Comparison of ENCODE assay signal across 8 cellular contexts in genomic region chr1:36149237-36149972, GRCh38. TPM values are rescaled to one million over a fixed set of nuclear protein-coding genes. Genes with fewer than 3 reads are reported as not detected.
DNase-seq lines count a peak whose midpoint lies in the region; ATAC-seq, FAIRE-seq and TF ChIP-seq lines count a peak whose summit lies in the region.

Gene TRAPPC3, minus strand, starts transcription at chr1:36149486. Its CDS starts 108 bp downstream, at chr1:36149378.

- POLR2A ChIA-PET in IMR-90 (lab: Charles Lee; ENCODE audit: unreplicated experiment) (interaction anchor here (0.6 to 1.6 kb wide), 5 partner anchors 12 to 242 kb away, joined by 3 to 9 read pairs (median 5); no protein-coding TSS in a partner anchor), OCI-LY7 (lab: Charles Lee) (interaction anchor here (1.0 to 1.9 kb wide), 7 partner anchors 12 to 136 kb away, joined by 3 to 13 read pairs (median 5); partner anchors contain the start of gene THRAP3), endothelial cell of umbilical vein (lab: Charles Lee) (interaction anchor here (0.6 to 3.8 kb wide), 8 partner anchors 11 to 280 kb away, joined by 3 to 19 read pairs (median 6); no protein-coding TSS in a partner anchor)

- peak; percentile 97 for TF ChIP-seq RAD21 in IMR-90 (IDR thresholded peaks at IDR 0.05; ENCODE audit: low read length)

- peak within 1 kb of the TSS; percentile 97 for H4K91ac ChIP-seq in IMR-90 (ENCODE audit: insufficient read depth, low read depth, low read length)

- peak within 1 kb of the TSS; percentile 99 for H2AK9ac ChIP-seq in IMR-90 (replicated peaks; ENCODE audit: low read depth, low read length, poor library complexity)

- H3K9me2 ChIP-seq in OCI-LY7 (ENCODE audit: insufficient read depth, low read length): no peaks in the 10 kb centered on the region

- H2BK20ac ChIP-seq in IMR-90 (ENCODE audit: low read depth, low read length): peak within 1 kb of the TSS; percentile 71

- ATAC-seq in GM21528 (IDR thresholded peaks at IDR 0.05; ENCODE audit: low FRiP score, unreplicated experiment) (peak; percentile 88), IMR-90 (ENCODE audit: low read depth) (peak; percentile 90)

- peak within 1 kb of the TSS; percentile 99 for H2AK5ac ChIP-seq in IMR-90 (ENCODE audit: low read depth, low read length)

- H3K9me1 ChIP-seq in IMR-90 (ENCODE audit: insufficient read depth, low read length) (peaks cover 16% of the 10 kb centered on the region), endothelial cell of umbilical vein (replicated peaks; ENCODE audit: control insufficient read depth, extremely low read depth, insufficient read depth, low read length) (no peaks in the 10 kb centered on the region)

- H3K4me3 ChIP-seq in IMR-90 (ENCODE audit: insufficient read depth, low read depth, low read length) (peak within 1 kb of the TSS; percentile 67), OCI-LY7 (ENCODE audit: low read depth, low read length, poor library complexity, severe bottlenecking) (peak within 1 kb of the TSS; percentile 97), endothelial cell of umbilical vein (replicated peaks in 1 of 3; ENCODE audit: insufficient read depth in 1 of 3, low read depth in 1 of 3, low read length in 3 of 3) (peak within 1 kb of the TSS; percentile 46 to 84 (median 71))

- H2BK120ac ChIP-seq in IMR-90 (ENCODE audit: low read depth, low read length): peak within 1 kb of the TSS; percentile 88

- peaks cover 8% of the 10 kb centered on the region; the same call in 1 of the 2 replicates for H4K20me1 ChIP-seq in IMR-90 (ENCODE audit: insufficient read depth, low read length)
- H4K20me1 ChIP-seq in OCI-LY7 (ENCODE audit: insufficient read depth, low read length): no peaks in the 10 kb centered on the region
- no peaks in the 10 kb centered on the region for H4K20me1 ChIP-seq in endothelial cell of umbilical vein (replicated peaks; ENCODE audit: control insufficient read depth, extremely low read depth, insufficient read depth, low read length)

- CTCF ChIA-PET in IMR-90 (lab: Yijun Ruan, JAX) (interaction anchor here (0.6 to 2.6 kb wide), 28 partner anchors 9 to 239 kb away, joined by 3 to 31 read pairs (median 4); partner anchors contain the start of gene THRAP3), OCI-LY7 (lab: Charles Lee; ENCODE audit: unreplicated experiment) (interaction anchor here (0.8 to 1.9 kb wide), 5 partner anchors 12 to 151 kb away, joined by 3 to 16 read pairs (median 5); no protein-coding TSS in a partner anchor), endothelial cell of umbilical vein (lab: Charles Lee) (interaction anchor here (0.7 to 9.3 kb wide), 31 partner anchors 11 to 273 kb away, joined by 3 to 201 read pairs (median 5); partner anchors contain the start of gene THRAP3)

- H3K27me3 ChIP-seq in IMR-90 (ENCODE audit: control insufficient read depth, insufficient read depth, low read length): no peaks in the 10 kb centered on the region
- H3K27me3 ChIP-seq in endothelial cell of umbilical vein (ENCODE audit: control insufficient read depth in 2 of 2, insufficient read depth in 2 of 2, low read length in 2 of 2): no peaks in the 10 kb centered on the region

- DNase-seq in DMS153 treated with DMSO at 0.1 percent for 48 hours (lab: John Stamatoyannopoulos, UW; ENCODE audit: unreplicated experiment) (peak; percentile 100), IMR-90 (peak; percentile 100), OCI-LY7 (ENCODE audit: low spot score) (peak; percentile 100), activated T-cell treated with anti-CD3 and anti-CD28 coated beads for 1 hour (ENCODE audit: low read depth) (peak; percentile 98), endothelial cell of umbilical vein (ENCODE audit: low read depth, low spot score) (peak; percentile 100), middle frontal gyrus (ENCODE audit: extremely low spot score, low spot score) (peak; percentile 100)
- DNase-seq in stimulated activated CD8-positive, alpha-beta memory T cell treated with anti-CD3 and anti-CD28 coated beads, Interleukin-2, amount 100 ng/mL, for 48 hours (ENCODE audit: low read depth in 2 of 2): peak; percentile 100

- peak within 1 kb of the TSS; percentile 96 for H3K4me2 ChIP-seq in IMR-90 (ENCODE audit: low read depth, low read length)
- H3K4me2 ChIP-seq in OCI-LY7 (ENCODE audit: low read length): peak within 1 kb of the TSS; percentile 93
- H3K4me2 ChIP-seq in endothelial cell of umbilical vein (ENCODE audit: insufficient read depth, low read length): peak within 1 kb of the TSS; percentile 90

- in situ Hi-C loops in IMR-90 (cut with MboI; ENCODE audit: low sequenced_read_pairs): no loop called here

- H3K56ac ChIP-seq in IMR-90 (ENCODE audit: extremely low read depth, insufficient read depth, low read length): peak within 1 kb of the TSS; percentile 95

- peak within 1 kb of the TSS; percentile 97 for H3K14ac ChIP-seq in IMR-90 (replicated peaks; ENCODE audit: low read depth, low read length)

- H3K18ac ChIP-seq in IMR-90 (ENCODE audit: low read depth, low read length): peak within 1 kb of the TSS; percentile 62

- peak; percentile 99 for TF ChIP-seq CTCF in IMR-90 (conservative IDR thresholded peaks at IDR 0.05; ENCODE audit: low read depth, low read length)
- peak; percentile 98 for TF ChIP-seq CTCF in OCI-LY7 (conservative IDR thresholded peaks at IDR 0.05; ENCODE audit: low read length)
- peak; percentile 99 for TF ChIP-seq CTCF in endothelial cell of umbilical vein (IDR thresholded peaks at IDR 0.05; ENCODE audit: extremely low read depth in 1 of 2, insufficient read depth in 1 of 2, low read depth in 1 of 2, low read length in 2 of 2)

- TF ChIP-seq POLR2A in IMR-90 (IDR thresholded peaks at IDR 0.05; ENCODE audit: low read depth, low read length): peak; percentile 80
- peak; percentile 89 for TF ChIP-seq POLR2A in endothelial cell of umbilical vein (IDR thresholded peaks at IDR 0.05; ENCODE audit: low read depth, low read length)

- dilution Hi-C loops in IMR-90 (cut with HindIII; ENCODE audit: low sequenced_read_pairs, unreplicated experiment): no loop called here
- dilution Hi-C loops in endothelial cell of umbilical vein (cut with MboI; ENCODE audit: extremely low pct_ligation_motif_present, low sequenced_read_pairs): no loop called here

- no peaks in the 10 kb centered on the region for H3K9me3 ChIP-seq in IMR-90 (ENCODE audit: control insufficient read depth, insufficient read depth, low read length)
- peaks cover 15% of the 10 kb centered on the region; the same call in 1 of the 2 replicates for H3K9me3 ChIP-seq in OCI-LY7 (ENCODE audit: low read length)
- no peaks in the 10 kb centered on the region for H3K9me3 ChIP-seq in endothelial cell of umbilical vein (replicated peaks; ENCODE audit: control insufficient read depth, insufficient read depth, low read length)

- peak within 1 kb of the TSS; percentile 87 to 96 for H4K8ac ChIP-seq in IMR-90 (ENCODE audit: low read depth in 2 of 2, low read length in 2 of 2)

- H3K36me3 ChIP-seq in IMR-90 (ENCODE audit: control insufficient read depth, insufficient read depth, low read length) (peaks cover 2% of the 10 kb centered on the region; the same call in 1 of the 2 replicates), OCI-LY7 (ENCODE audit: insufficient read depth, low read length) (peaks cover 20% of the 10 kb centered on the region), endothelial cell of umbilical vein (ENCODE audit: control insufficient read depth in 2 of 2, extremely low read depth in 1 of 2, insufficient read depth in 2 of 2, low read length in 2 of 2) (no peaks in the 10 kb centered on the region)

- H3K23ac ChIP-seq in IMR-90 (ENCODE audit: low read depth, low read length): peak within 1 kb of the TSS; percentile 86

- H2BK5ac ChIP-seq in IMR-90 (ENCODE audit: low read depth, low read length, poor library complexity, severe bottlenecking): peak within 1 kb of the TSS; percentile 99

- H3K27ac ChIP-seq in IMR-90 (ENCODE audit: insufficient read depth, low read length) (peak within 1 kb of the TSS; percentile 97), OCI-LY7 (ENCODE audit: low read depth, low read length, poor library complexity, severe bottlenecking) (peak within 1 kb of the TSS; percentile 49), endothelial cell of umbilical vein (ENCODE audit: insufficient read depth, low read depth, low read length) (peak within 1 kb of the TSS; percentile 98)

- H2BK15ac ChIP-seq in IMR-90 (ENCODE audit: low read depth, low read length): peak within 1 kb of the TSS; percentile 87

- H3K79me2 ChIP-seq in OCI-LY7 (ENCODE audit: insufficient read depth, low read depth, low read length) (peaks cover 24% of the 10 kb centered on the region; the same call in 1 of the 2 replicates), endothelial cell of umbilical vein (ENCODE audit: control insufficient read depth, insufficient read depth, low read length) (peaks cover 35% of the 10 kb centered on the region)

- H4K5ac ChIP-seq in IMR-90 (ENCODE audit: low read depth, low read length): peak within 1 kb of the TSS; percentile 70

- peaks cover 17% of the 10 kb centered on the region for H3K4me1 ChIP-seq in IMR-90 (ENCODE audit: control insufficient read depth, insufficient read depth, low read length)
- peaks cover 54% of the 10 kb centered on the region for H3K4me1 ChIP-seq in OCI-LY7 (ENCODE audit: insufficient read depth, low read length, poor library complexity, severe bottlenecking)
- H3K4me1 ChIP-seq in endothelial cell of umbilical vein (ENCODE audit: control insufficient read depth, extremely low read depth, insufficient read depth, low read length): peaks cover 31% of the 10 kb centered on the region

- 0% methylated on average over 43 of the region's 62 CpGs; no CpG with 5 or more reads in 1 of the 2 experiments for WGBS in IMR-90 (ENCODE audit: extremely low coverage in 2 of 2, insufficient read length in 1 of 2), 2 experiments

- peaks cover 13 to 50% of the 10 kb centered on the region in 2 experiments; a peak in 3 of 4 replicates for H3K79me1 ChIP-seq in IMR-90 (ENCODE audit: low read depth in 1 of 2, low read length in 2 of 2)

- H3K4ac ChIP-seq in IMR-90 (ENCODE audit: low read depth, low read length): peak within 1 kb of the TSS; percentile 98

- intact Hi-C loops in IMR-90 (cut with micrococcal nuclease): loop anchor here (1.0 to 2.0 kb wide), 5 partner anchors 39 to 271 kb away; partner anchors contain the start of gene THRAP3
- intact Hi-C loops in OCI-LY7 (cut with micrococcal nuclease; ENCODE audit: unreplicated experiment): loop anchor here (1.0 to 5.0 kb wide), 7 partner anchors 39 to 271 kb away; partner anchors contain the start of genes SH3D21 and THRAP3
- intact Hi-C loops in endothelial cell of umbilical vein (cut with micrococcal nuclease): loop anchor here (1.0 to 5.0 kb wide), 14 partner anchors 8 to 271 kb away; partner anchors contain the start of genes EVA1B and THRAP3

- H2AFZ ChIP-seq in IMR-90 (replicated peaks; ENCODE audit: low read length, poor library complexity): peak within 1 kb of the TSS; percentile 96
- H2AFZ ChIP-seq in OCI-LY7 (ENCODE audit: low read length): peak within 1 kb of the TSS; percentile 72
- H2AFZ ChIP-seq in endothelial cell of umbilical vein (ENCODE audit: low read depth, low read length): peak within 1 kb of the TSS; percentile 72

- FAIRE-seq in endothelial cell of umbilical vein (lab: Jason Lieb, UNC): peak; percentile 98

- H3K9ac ChIP-seq in IMR-90 (ENCODE audit: low read depth, low read length): peak within 1 kb of the TSS; percentile 74
- peak within 1 kb of the TSS; percentile 83 for H3K9ac ChIP-seq in endothelial cell of umbilical vein (replicated peaks; ENCODE audit: extremely low read depth, insufficient read depth, low read length)

- BruUV-seq in IMR-90 (replicated peaks; lab: Mats Ljungman, UMichigan) (no TSS peak), OCI-LY7 (replicated peaks; lab: Mats Ljungman, UMichigan) (no TSS peak), endothelial cell of umbilical vein (replicated peaks; lab: Mats Ljungman, UMichigan) (no TSS peak)

RNA-seq across cellular contexts. Expression of gene TRAPPC3, which starts in this region (rescaled TPM):
- total RNA-seq in IMR-90 (2012; rRNA removed) (76.0 and 101 TPM in 2 replicates), OCI-LY7 (2022) (55.4 and 60.4 TPM in 2 replicates), endothelial cell of umbilical vein (87.7 and 93.4 TPM in 2 replicates)
- polyA plus RNA-seq in IMR-90 (2012; rRNA removed) (63.5 and 77.8 TPM in 2 replicates), endothelial cell of umbilical vein (89.3 and 125 TPM in 2 replicates)
- polyA plus RNA-seq in IMR-90 (2012; cell fraction: cytosol; rRNA removed): 67.3 and 70.8 TPM in 2 replicates
- polyA plus RNA-seq in IMR-90 (2012; cell fraction: nucleus; rRNA removed; ENCODE audit: low replicate concordance): 31.1 and 62.4 TPM in 2 replicates
- 50.3 and 71.0 TPM in 2 replicates for total RNA-seq in OCI-LY7 (2014; rRNA removed; shearing (Covaris generic))
- 108 and 132 TPM in 2 replicates for polyA plus RNA-seq in endothelial cell of umbilical vein (2011; cell fraction: cytosol; rRNA removed)
- 63.6 and 73.8 TPM in 2 replicates for polyA plus RNA-seq in endothelial cell of umbilical vein (2011; cell fraction: nucleus; rRNA removed)
- 92.2 and 107 TPM in 2 replicates for polyA plus RNA-seq in endothelial cell of umbilical vein (2012)
- 39.8 and 43.5 TPM in 2 replicates for polyA minus RNA-seq in endothelial cell of umbilical vein
- 44.3 TPM for polyA minus RNA-seq in endothelial cell of umbilical vein (2011; cell fraction: cytosol; rRNA and poly(A)+ RNA removed)
- polyA minus RNA-seq in endothelial cell of umbilical vein (2011; cell fraction: nucleus; rRNA and poly(A)+ RNA removed): 13.5 and 18.9 TPM in 2 replicates

Comparison
In these comparisons a context has a peak if more than half of its experiments do, and no peak if none do; other contexts are left out.
1. Peak in every context shown above with its lines: DNase-seq, ATAC-seq, H3K4me3 ChIP-seq and H3K27ac ChIP-seq.